ENCODE assay signal across 32 cellular contexts in genomic region chr5:90301248-90301647, GRCh38.
DNase-seq lines count a peak whose midpoint lies in the region; ATAC-seq and TF ChIP-seq lines count a peak whose summit lies in the region.
"Had no signal": no experiment of that assay in that cellular context is flagged by ENCODE, and none has a peak within 500 bp of the region (broad histone marks: within the 10 kb centered on the region; RNA-seq: fewer than 3 reads in every experiment).

No MANE protein-coding gene starts in this region.

- H3K4me3 Mint-ChIP-seq in naive B cell: peak overlapping the region in 1 of 8 donors; percentile 5
- H3K4me3 Mint-ChIP-seq: activated CD4-positive, alpha-beta T cell treated with anti-CD3 and anti-CD28 coated beads, Interleukin-2, amount 10 ng/mL, durations not matched to agents 24 days and 14 days; activated naive CD8-positive, alpha-beta T cell treated with anti-CD3 and anti-CD28 coated beads, Interleukin-2, amount 10 ng/mL, durations not matched to agents 7 days and 5 days; CD4-positive, alpha-beta T cell; WTC11 had no signal

- peak; percentile 54 to 66 for ATAC-seq in naive B cell (ENCODE audit: low read depth in 2 of 2)
- ATAC-seq: gastrocnemius medialis, Right ventricle myocardium inferior, upper lobe of right lung, WTC11 had no signal

- H3K4me1 Mint-ChIP-seq in naive B cell: peaks cover 10 to 14% (median 10%) of the 10 kb centered on the region in 3 donors
- H3K4me1 Mint-ChIP-seq: activated CD4-positive, alpha-beta T cell treated with anti-CD3 and anti-CD28 coated beads, Interleukin-2, amount 10 ng/mL, durations not matched to agents 24 days and 14 days; activated naive CD8-positive, alpha-beta T cell treated with anti-CD3 and anti-CD28 coated beads, Interleukin-2, amount 10 ng/mL, durations not matched to agents 7 days and 5 days had no signal

- CTCF ChIA-PET in HEK293 (lab: Yijun Ruan, JAX): no interaction called here

- H3K9me3 Mint-ChIP-seq in naive B cell: no peaks in the 10 kb centered on the region
- H3K9me3 Mint-ChIP-seq: activated CD4-positive, alpha-beta T cell treated with anti-CD3 and anti-CD28 coated beads, Interleukin-2, amount 10 ng/mL, durations not matched to agents 24 days and 14 days; activated naive CD8-positive, alpha-beta T cell treated with anti-CD3 and anti-CD28 coated beads, Interleukin-2, amount 10 ng/mL, durations not matched to agents 7 days and 5 days; CD4-positive, alpha-beta T cell had no signal

- POLR2A ChIA-PET in HEK293 (lab: Yijun Ruan, JAX): interaction anchor here (0.7 kb wide), 1 partner anchor 11 kb away, joined by 3 read pairs; no protein-coding TSS in a partner anchor

- DNase-seq in NCI-H1105 treated with DMSO at 0.1 percent for 48 hours (lab: John Stamatoyannopoulos, UW) (peak; percentile 9), NCI-H1105 (lab: John Stamatoyannopoulos, UW) (no peak), naive B cell (no peak), DMS79 treated with DMSO at 0.1 percent for 48 hours (lab: John Stamatoyannopoulos, UW) (no peak), 8988T (no peak), NCI-H748 (lab: John Stamatoyannopoulos, UW; ENCODE audit: unreplicated experiment) (no peak)
- peak; percentile 9 for DNase-seq in Jurkat, Clone E6-1 (ENCODE audit: low read depth, low spot score)
- DNase-seq: activated CD4-positive, alpha-beta T cell treated with anti-CD3 and anti-CD28 coated beads, Interleukin-2, amount 10 ng/mL, durations not matched to agents 24 days and 14 days; activated effector memory CD4-positive, alpha-beta T cell treated with Interleukin-2 at 50 U/mL for 16 hours; activated naive CD8-positive, alpha-beta T cell treated with anti-CD3 and anti-CD28 coated beads, Interleukin-2, amount 10 ng/mL, durations not matched to agents 7 days and 5 days; activated T-cell treated with anti-CD3 and anti-CD28 coated beads, Interleukin-2, amount 50 U/mL, for 1 hour; CD4-positive, alpha-beta T cell; effector CD4-positive, alpha-beta T cell; gastrocnemius medialis; GOT3; NCI-H187; NCI-H2171 treated with DMSO at 0.1 percent for 48 hours; PC-9; posterior cingulate gyrus; SK-N-SH; stimulated activated CD4-positive, alpha-beta T cell treated with anti-CD3 and anti-CD28 coated beads, Interleukin-1b, Interleukin-23, amount 100 ng/mL, for 48 hours; stimulated activated naive CD4-positive, alpha-beta T cell treated with Interleukin-2 at 50 U/mL for 16 hours; upper lobe of right lung had no signal

- no peaks in the 10 kb centered on the region for H3K9me3 ChIP-seq in HEK293 (ENCODE audit: control insufficient read depth, insufficient read depth, low read depth, low read length)
- H3K9me3 ChIP-seq: ascending aorta, gastrocnemius medialis, neutrophil, right atrium auricular region, SK-N-SH, suprapubic skin, upper lobe of right lung had no signal

- no peaks in the 10 kb centered on the region for H3K36me3 ChIP-seq in HEK293 (ENCODE audit: control insufficient read depth in 2 of 2, insufficient read depth in 1 of 2, low read length in 2 of 2)
- H3K36me3 ChIP-seq: ascending aorta, cardiac muscle cell, gastrocnemius medialis, neutrophil, right atrium auricular region, suprapubic skin, upper lobe of right lung had no signal

- H3K36me3 Mint-ChIP-seq in naive B cell: no peaks in the 10 kb centered on the region
- H3K36me3 Mint-ChIP-seq: activated naive CD8-positive, alpha-beta T cell treated with anti-CD3 and anti-CD28 coated beads, Interleukin-2, amount 10 ng/mL, durations not matched to agents 7 days and 5 days; WTC11 had no signal

- H3K27ac ChIP-seq in HEK293 (ENCODE audit: extremely low read depth, low read depth, low read length): no peak overlapping the region
- H3K27ac ChIP-seq: ascending aorta, cardiac muscle cell, gastrocnemius medialis, neutrophil, PC-9, right atrium auricular region, suprapubic skin, upper lobe of right lung had no signal

- no peaks in the 10 kb centered on the region for H3K27me3 Mint-ChIP-seq in naive B cell

- H3K4me1 ChIP-seq in HEK293 (ENCODE audit: control insufficient read depth, insufficient read depth, low read length): peaks cover 4% of the 10 kb centered on the region; the same call in 1 of the 2 replicates
- H3K4me1 ChIP-seq: ascending aorta, gastrocnemius medialis, right atrium auricular region, suprapubic skin, upper lobe of right lung had no signal

- no peak overlapping the region for H3K4me3 ChIP-seq in HEK293 (ENCODE audit: low read depth, low read length)
- no peak overlapping the region for H3K4me3 ChIP-seq in Jurkat, Clone E6-1 (ENCODE audit: low read length)
- H3K4me3 ChIP-seq: ascending aorta, cardiac muscle cell, gastrocnemius medialis, PC-9, right atrium auricular region, smooth muscle cell, suprapubic skin, upper lobe of right lung had no signal

- no peak overlapping the region for H3K27ac Mint-ChIP-seq in naive B cell
- H3K27ac Mint-ChIP-seq: activated CD4-positive, alpha-beta T cell treated with anti-CD3 and anti-CD28 coated beads, Interleukin-2, amount 10 ng/mL, durations not matched to agents 24 days and 14 days; activated naive CD8-positive, alpha-beta T cell treated with anti-CD3 and anti-CD28 coated beads, Interleukin-2, amount 10 ng/mL, durations not matched to agents 7 days and 5 days; CD4-positive, alpha-beta T cell; WTC11 had no signal

- TF ChIP-seq CTCF in HEK293 (tag by site-specific recombination; IDR thresholded peaks at IDR 0.05): no peak

TF ChIP-seq in HEK293, 187 proteins besides CTCF, POLR2A, EP300 and RAD21:
- TF ChIP-seq KLF8 (tag by site-specific recombination; IDR thresholded peaks at IDR 0.05): no peak
- no peak for TF ChIP-seq ZNF571 (tag by site-specific recombination; IDR thresholded peaks at IDR 0.05)
- TF ChIP-seq FEZF1 (tag by site-specific recombination; IDR thresholded peaks at IDR 0.05): peak; percentile 41; the same call in 1 of the 2 replicates

Comparison
In these comparisons a context has a peak if more than half of its experiments do, and no peak if none do; other contexts are left out.
1. DNase-seq: peak in NCI-H1105 treated with DMSO at 0.1 percent for 48 hours (single experiment) and Jurkat, Clone E6-1 (single experiment); none in NCI-H1105 (single experiment), naive B cell (single experiment), DMS79 treated with DMSO at 0.1 percent for 48 hours (single experiment), 8988T (single experiment) and NCI-H748 (single experiment).